ENCODE assay signal across 10 cellular contexts in genomic region chr19:10551006-10551405, GRCh38. TPM values are rescaled to one million over a fixed set of nuclear protein-coding genes. Genes with fewer than 3 reads are reported as not detected.
DNase-seq lines count a peak whose midpoint lies in the region; ATAC-seq, FAIRE-seq and TF ChIP-seq lines count a peak whose summit lies in the region.
"Not testable (repeated sequence)": the region's sequence is repeated elsewhere in the genome, so short reads cannot be mapped to it uniquely, and the experiment has no call there.
"Had no signal": no experiment of that assay in that cellular context is flagged by ENCODE, and none has a peak within 500 bp of the region (broad histone marks: within the 10 kb centered on the region; RNA-seq: fewer than 3 reads in every experiment).

No MANE protein-coding gene starts in this region.

- not testable (repeated sequence) for H3K27me3 Mint-ChIP-seq in T-cell; activated CD8-positive, alpha-beta T cell treated with anti-CD3 and anti-CD28 coated beads, Interleukin-2, amount 10 ng/mL, durations not matched to agents 7 days and 5 days (ENCODE audit: low read depth); activated naive CD4-positive, alpha-beta T cell treated with anti-CD3 and anti-CD28 coated beads, Interleukin-2, amount 10 ng/mL, durations not matched to agents 7 days and 5 days; naive thymus-derived CD4-positive, alpha-beta T cell

- not testable (repeated sequence) for H2AFZ ChIP-seq in DND-41 (ENCODE audit: low read depth, low read length)

- H3K4me1 ChIP-seq in DND-41 (ENCODE audit: insufficient read depth, low read length), result peaks cover 58% of the 10 kb centered on the region
- not testable (repeated sequence) for H3K4me1 ChIP-seq in colonic mucosa; small intestine (ENCODE audit: control insufficient read depth in 2 of 2, insufficient read depth in 1 of 2, low read depth in 1 of 2, low read length in 1 of 2)
- H3K4me1 ChIP-seq in naive thymus-derived CD4-positive, alpha-beta T cell (ENCODE audit: control insufficient read depth in 2 of 2, insufficient read depth in 2 of 2, low read length in 2 of 2), result peaks cover 41 to 50% of the 10 kb centered on the region in 2 donors

- peak overlapping the region; percentile 14; the same call in 1 of the 2 replicates for H3K27ac ChIP-seq in DND-41 (ENCODE audit: low read length)
- H3K27ac ChIP-seq in colonic mucosa; naive thymus-derived CD4-positive, alpha-beta T cell (ENCODE audit: low read depth, low read length); small intestine (ENCODE audit: low read depth in 1 of 2, low read length in 1 of 2): not testable (repeated sequence)

- H3K9me3 ChIP-seq in DND-41 (ENCODE audit: insufficient read depth, low read length, severe bottlenecking); colonic mucosa; naive thymus-derived CD4-positive, alpha-beta T cell (ENCODE audit: control insufficient read depth in 2 of 3, low read length in 3 of 3); small intestine (ENCODE audit: control insufficient read depth, low read depth): not testable (repeated sequence)

- H3K79me2 ChIP-seq in DND-41 (ENCODE audit: insufficient read depth, low read length), result peaks cover 41% of the 10 kb centered on the region

- peaks cover 17% of the 10 kb centered on the region for H3K36me3 Mint-ChIP-seq in T-cell
- H3K36me3 Mint-ChIP-seq in activated CD8-positive, alpha-beta T cell treated with anti-CD3 and anti-CD28 coated beads, Interleukin-2, amount 10 ng/mL, durations not matched to agents 7 days and 5 days (ENCODE audit: low read depth), result peaks cover 71% of the 10 kb centered on the region
- peaks cover 60% of the 10 kb centered on the region for H3K36me3 Mint-ChIP-seq in activated naive CD4-positive, alpha-beta T cell treated with anti-CD3 and anti-CD28 coated beads, Interleukin-2, amount 10 ng/mL, durations not matched to agents 7 days and 5 days
- peaks cover 0 to 30% (median 7%) of the 10 kb centered on the region in 5 donors for H3K36me3 Mint-ChIP-seq in naive thymus-derived CD4-positive, alpha-beta T cell

- DNase-seq in DND-41; T-cell; activated CD8-positive, alpha-beta T cell treated with anti-CD3 and anti-CD28 coated beads, Interleukin-2, amount 10 ng/mL, durations not matched to agents 7 days and 5 days; activated naive CD4-positive, alpha-beta T cell treated with anti-CD3 and anti-CD28 coated beads, Interleukin-2, amount 10 ng/mL, durations not matched to agents 7 days and 5 days; naive thymus-derived CD4-positive, alpha-beta T cell: not testable (repeated sequence)
- DNase-seq in colonic mucosa (peak; percentile 65), small intestine (peak; percentile 51)

- intact Hi-C loops in colonic mucosa (cut with DNase I), result not testable (repeated sequence)
- intact Hi-C loops in naive thymus-derived CD4-positive, alpha-beta T cell (cut with micrococcal nuclease), result loop anchor here (1.0 to 5.0 kb wide), 3 partner anchors 41 to 46 kb away; no protein-coding TSS in a partner anchor

- FAIRE-seq in small intestine (lab: Jason Lieb, UNC), result not testable (repeated sequence)

- peak overlapping the region; percentile 55 to 68 for H3K27ac Mint-ChIP-seq in T-cell
- H3K27ac Mint-ChIP-seq in activated CD8-positive, alpha-beta T cell treated with anti-CD3 and anti-CD28 coated beads, Interleukin-2, amount 10 ng/mL, durations not matched to agents 7 days and 5 days, result peak overlapping the region; percentile 20
- peak overlapping the region; percentile 33 for H3K27ac Mint-ChIP-seq in activated naive CD4-positive, alpha-beta T cell treated with anti-CD3 and anti-CD28 coated beads, Interleukin-2, amount 10 ng/mL, durations not matched to agents 7 days and 5 days
- H3K27ac Mint-ChIP-seq in naive thymus-derived CD4-positive, alpha-beta T cell, result peak overlapping the region in 6 of 9 donors; percentile 16 to 96 (median 45)

- not testable (repeated sequence) for ATAC-seq in DND-41 (ENCODE audit: insufficient read depth, low read depth); T-cell (replicated peaks in 1 of 4); activated CD8-positive, alpha-beta T cell treated with anti-CD3 and anti-CD28 coated beads, Interleukin-2, amount 10 ng/mL, durations not matched to agents 7 days and 5 days; naive thymus-derived CD4-positive, alpha-beta T cell

- POLR2A ChIA-PET in T-cell (lab: Charles Lee), result interaction anchor here in 1 of 2 donors (0.6 kb wide), 1 partner anchor 13 kb away, joined by 4 read pairs; no protein-coding TSS in a partner anchor
- POLR2A ChIA-PET in activated CD8-positive, alpha-beta T cell treated with anti-CD3 and anti-CD28 coated beads, Interleukin-2, amount 10 ng/mL, durations not matched to agents 7 days and 5 days (lab: Charles Lee), result interaction anchor here (1.2 to 8.3 kb wide), 4 partner anchors 16 to 280 kb away, joined by 4 to 141 read pairs (median 4); partner anchors contain the start of genes CDKN2D, ICAM1 and KRI1
- POLR2A ChIA-PET in naive thymus-derived CD4-positive, alpha-beta T cell (lab: Charles Lee), result interaction anchor here (0.6 to 6.8 kb wide), 7 partner anchors 10 to 285 kb away, joined by 3 to 77 read pairs (median 4); partner anchors contain the start of genes CDKN2D, KRI1 and TMED1

- not testable (repeated sequence) for H3K9me3 Mint-ChIP-seq in T-cell; activated CD8-positive, alpha-beta T cell treated with anti-CD3 and anti-CD28 coated beads, Interleukin-2, amount 10 ng/mL, durations not matched to agents 7 days and 5 days (ENCODE audit: insufficient read depth); activated naive CD4-positive, alpha-beta T cell treated with anti-CD3 and anti-CD28 coated beads, Interleukin-2, amount 10 ng/mL, durations not matched to agents 7 days and 5 days; naive thymus-derived CD4-positive, alpha-beta T cell

- not testable (repeated sequence) for H4K20me1 ChIP-seq in DND-41 (ENCODE audit: insufficient read depth, low read length)

- CTCF ChIA-PET in T-cell (lab: Charles Lee), result interaction anchor here in 1 of 2 donors (0.5 to 1.0 kb wide), 3 partner anchors 8 to 94 kb away, joined by 4 to 5 read pairs (median 5); partner anchors contain the start of gene ATG4D
- CTCF ChIA-PET in activated CD8-positive, alpha-beta T cell treated with anti-CD3 and anti-CD28 coated beads, Interleukin-2, amount 10 ng/mL, durations not matched to agents 7 days and 5 days (lab: Charles Lee), result interaction anchor here (1.0 to 7.1 kb wide), 10 partner anchors 10 to 313 kb away, joined by 3 to 76 read pairs (median 6); partner anchors contain the start of genes CDKN2D, KRI1 and QTRT1
- CTCF ChIA-PET in activated naive CD4-positive, alpha-beta T cell treated with anti-CD3 and anti-CD28 coated beads, Interleukin-2, amount 10 ng/mL, durations not matched to agents 7 days and 5 days (lab: Charles Lee), result interaction anchor here (0.7 to 2.1 kb wide), 5 partner anchors 10 to 148 kb away, joined by 3 to 12 read pairs (median 4); partner anchors contain the start of gene CDC37
- CTCF ChIA-PET in naive thymus-derived CD4-positive, alpha-beta T cell (lab: Charles Lee), result interaction anchor here (0.7 kb wide), 1 partner anchor 218 kb away, joined by 3 read pairs; no protein-coding TSS in a partner anchor

- H3K9ac ChIP-seq in DND-41 (ENCODE audit: low read depth, low read length); colonic mucosa (ENCODE audit: low read depth in 2 of 2, low read length in 2 of 2): not testable (repeated sequence)

- not testable (repeated sequence) for H3K27me3 ChIP-seq in DND-41 (ENCODE audit: insufficient read depth, low read length, poor library complexity); colonic mucosa; naive thymus-derived CD4-positive, alpha-beta T cell (ENCODE audit: control insufficient read depth in 2 of 2, insufficient read depth in 2 of 2, low read length in 2 of 2); small intestine (ENCODE audit: control insufficient read depth in 2 of 2, insufficient read depth in 2 of 2, low read length in 2 of 2)

- H3K4me3 ChIP-seq in DND-41 (ENCODE audit: low read depth in 1 of 2, low read length in 2 of 2); colonic mucosa; naive thymus-derived CD4-positive, alpha-beta T cell (ENCODE audit: low read length); small intestine (ENCODE audit: low read depth in 1 of 2, low read length in 2 of 2): not testable (repeated sequence)

- not testable (repeated sequence) for H3K4me2 ChIP-seq in DND-41 (ENCODE audit: insufficient read depth, low read length)

- H3K36me3 ChIP-seq in DND-41 (ENCODE audit: insufficient read depth, low read length) (peaks cover 76% of the 10 kb centered on the region), colonic mucosa (peaks cover 14% of the 10 kb centered on the region), small intestine (ENCODE audit: control insufficient read depth in 2 of 2, insufficient read depth in 2 of 2, low read length in 2 of 2) (peaks cover 23 to 35% of the 10 kb centered on the region in 2 donors)
- peaks cover 13 to 75% (median 19%) of the 10 kb centered on the region in 3 experiments for H3K36me3 ChIP-seq in naive thymus-derived CD4-positive, alpha-beta T cell (ENCODE audit: control insufficient read depth in 2 of 3, insufficient read depth in 3 of 3, low read length in 3 of 3)

- peaks cover 43 to 53% (median 45%) of the 10 kb centered on the region in 3 donors for H3K4me1 Mint-ChIP-seq in T-cell
- H3K4me1 Mint-ChIP-seq in activated CD8-positive, alpha-beta T cell treated with anti-CD3 and anti-CD28 coated beads, Interleukin-2, amount 10 ng/mL, durations not matched to agents 7 days and 5 days (ENCODE audit: low read depth), result peaks cover 60% of the 10 kb centered on the region
- H3K4me1 Mint-ChIP-seq in activated naive CD4-positive, alpha-beta T cell treated with anti-CD3 and anti-CD28 coated beads, Interleukin-2, amount 10 ng/mL, durations not matched to agents 7 days and 5 days, result peaks cover 58% of the 10 kb centered on the region
- peaks cover 22 to 60% (median 38%) of the 10 kb centered on the region in 7 donors for H3K4me1 Mint-ChIP-seq in naive thymus-derived CD4-positive, alpha-beta T cell

- H3K4me3 Mint-ChIP-seq in T-cell; activated CD8-positive, alpha-beta T cell treated with anti-CD3 and anti-CD28 coated beads, Interleukin-2, amount 10 ng/mL, durations not matched to agents 7 days and 5 days; activated naive CD4-positive, alpha-beta T cell treated with anti-CD3 and anti-CD28 coated beads, Interleukin-2, amount 10 ng/mL, durations not matched to agents 7 days and 5 days; naive thymus-derived CD4-positive, alpha-beta T cell: not testable (repeated sequence)

- WGBS in small intestine, 3 donors, result 52 to 85% (median 60%) methylated on average over 9 of the region's 9 CpGs

- TF ChIP-seq CTCF in DND-41 (IDR thresholded peaks at IDR 0.05; ENCODE audit: borderline replicate concordance, extremely low read depth, low read length, poor library complexity, severe bottlenecking); colonic mucosa (IDR thresholded peaks at IDR 0.05): not testable (repeated sequence)

RNA-seq across cellular contexts. Expression of gene ATG4D, which starts 7.3 kb away (rescaled TPM):
- total RNA-seq in T-cell (10 to 100 TPM; 55.7 to 63.0 (median 60.9) TPM), colonic mucosa (10 to 100 TPM; 69.0 to 89.9 TPM)
- total RNA-seq in activated CD8-positive, alpha-beta T cell treated with anti-CD3 and anti-CD28 coated beads, Interleukin-2, amount 10 ng/mL, durations not matched to agents 7 days and 5 days, result 10 to 100 TPM; 46.1 to 46.9 TPM
- total RNA-seq in naive thymus-derived CD4-positive, alpha-beta T cell, result 10 to 100 TPM; 41.7 to 70.3 (median 56.7) TPM
- 10 to 100 TPM; 12.9 to 21.8 TPM for polyA plus RNA-seq in naive thymus-derived CD4-positive, alpha-beta T cell
- 100 to 1,000 TPM in 2 of 3 donors, 10 to 100 TPM in 1; 49.0 to 181 (median 161) TPM for polyA plus RNA-seq in small intestine

RNA-seq across cellular contexts. Expression of gene KRI1, which starts 14.8 kb away (rescaled TPM):
- total RNA-seq in T-cell (10 to 100 TPM; 50.9 to 94.8 (median 79.1) TPM), colonic mucosa (10 to 100 TPM; 11.0 to 27.2 TPM)
- total RNA-seq in activated CD8-positive, alpha-beta T cell treated with anti-CD3 and anti-CD28 coated beads, Interleukin-2, amount 10 ng/mL, durations not matched to agents 7 days and 5 days, result 10 to 100 TPM; 64.0 to 72.8 TPM
- 10 to 100 TPM; 48.4 to 84.1 (median 60.4) TPM for total RNA-seq in naive thymus-derived CD4-positive, alpha-beta T cell
- 10 to 100 TPM; 13.7 to 47.6 TPM for polyA plus RNA-seq in naive thymus-derived CD4-positive, alpha-beta T cell
- polyA plus RNA-seq in small intestine, result 10 to 100 TPM; 14.8 to 18.2 (median 18.1) TPM

RNA-seq across cellular contexts. Expression of gene CDKN2D, which starts 17.8 kb away (rescaled TPM):
- total RNA-seq in T-cell (10 to 100 TPM; 24.0 to 51.5 (median 32.5) TPM), colonic mucosa (10 to 100 TPM; 11.1 to 13.4 TPM)
- total RNA-seq in activated CD8-positive, alpha-beta T cell treated with anti-CD3 and anti-CD28 coated beads, Interleukin-2, amount 10 ng/mL, durations not matched to agents 7 days and 5 days, result 10 to 100 TPM; 86.0 to 88.7 TPM
- 10 to 100 TPM; 20.5 to 73.9 (median 47.5) TPM for total RNA-seq in naive thymus-derived CD4-positive, alpha-beta T cell
- polyA plus RNA-seq in naive thymus-derived CD4-positive, alpha-beta T cell, result 100 to 1,000 TPM in 1 of 2 donors, 10 to 100 TPM in 1; 72.9 to 102 TPM
- 10 to 100 TPM; 13.0 to 19.0 (median 15.4) TPM for polyA plus RNA-seq in small intestine

RNA-seq across cellular contexts. Expression of gene S1PR5, which starts 33.8 kb away (rescaled TPM):
- total RNA-seq in T-cell, result 10 to 100 TPM in 1 of 5 donors, 1 to 10 TPM in 4; 1.9 to 25.0 (median 6.5) TPM
- total RNA-seq in activated CD8-positive, alpha-beta T cell treated with anti-CD3 and anti-CD28 coated beads, Interleukin-2, amount 10 ng/mL, durations not matched to agents 7 days and 5 days, result under 1 TPM; 0.89 to 0.95 TPM
- total RNA-seq in colonic mucosa, result not detected
- 10 to 100 TPM in 1 of 5 experiments, 1 to 10 TPM in 1, under 1 TPM in 2, not detected in 1; 0.51 to 22.0 (median 3.5) TPM for total RNA-seq in naive thymus-derived CD4-positive, alpha-beta T cell
- under 1 TPM; 0.53 to 0.55 TPM for polyA plus RNA-seq in naive thymus-derived CD4-positive, alpha-beta T cell
- polyA plus RNA-seq in small intestine, result under 1 TPM in 1 of 3 donors, not detected in 2; 0.09 TPM
- total RNA-seq: Calu3, GM12878, HepG2 had no signal

RNA-seq across cellular contexts. Expression of gene AP1M2, which starts 36.1 kb away (rescaled TPM):
- total RNA-seq in T-cell (1 to 10 TPM in 2 of 5 donors, under 1 TPM in 1, not detected in 2; 0.30 to 1.6 (median 1.1) TPM), colonic mucosa (100 to 1,000 TPM; 149 to 172 TPM)
- not detected for total RNA-seq in activated CD8-positive, alpha-beta T cell treated with anti-CD3 and anti-CD28 coated beads, Interleukin-2, amount 10 ng/mL, durations not matched to agents 7 days and 5 days
- not detected for total RNA-seq in naive thymus-derived CD4-positive, alpha-beta T cell
- polyA plus RNA-seq in naive thymus-derived CD4-positive, alpha-beta T cell, result not detected
- 100 to 1,000 TPM in 2 of 3 donors, 10 to 100 TPM in 1; 97.3 to 238 (median 102) TPM for polyA plus RNA-seq in small intestine
- polyA plus RNA-seq: GM12878 had no signal
